In genomic region chr20:63121246-63121645, GRCh38 we compare ENCODE assay signal across 17 cellular contexts.
"Had no signal": no experiment of that assay in that cellular context is flagged by ENCODE, and none has a peak within 500 bp of the region (broad histone marks: within the 10 kb centered on the region; RNA-seq: fewer than 3 reads in every experiment).

No MANE protein-coding gene starts in this region.

- FAIRE-seq: colon had no signal

- H3K4me1 ChIP-seq: left lung, parathyroid adenoma had no signal

- H3K4me3 ChIP-seq: dorsolateral prefrontal cortex, left lung had no signal

- H3K27ac ChIP-seq: dorsolateral prefrontal cortex, left lung, neutrophil, parathyroid adenoma had no signal

- H3K9me3 ChIP-seq: left lung, neutrophil, SK-N-SH had no signal

- DNase-seq: activated CD4-positive, alpha-beta T cell treated with anti-CD3 and anti-CD28 coated beads, Interleukin-2, amount 50 U/mL, for 48 hours; activated T-cell treated with anti-CD3 and anti-CD28 coated beads, Interleukin-2, amount 50 U/mL, for 1 hour; caudate nucleus; hypothalamus; mesenchymal stem cell; naive thymus-derived CD4-positive, alpha-beta T cell; SK-N-SH; stimulated activated naive CD8-positive, alpha-beta T cell treated with anti-CD3 and anti-CD28 coated beads, Interleukin-15, Interleukin-2, amounts not matched to agents 100 U/mL and 50 U/mL, for 24 hours; T-cell; trophoblast cell had no signal

- ATAC-seq: activated CD4-positive, alpha-beta T cell treated with anti-CD3 and anti-CD28 coated beads for 36 hours; left lung; naive thymus-derived CD4-positive, alpha-beta T cell; stimulated activated naive CD8-positive, alpha-beta T cell treated with anti-CD3 and anti-CD28 coated beads, Interleukin-15, Interleukin-2, amounts not matched to agents 100 U/mL and 50 U/mL, for 24 hours; T-cell; WTC11 had no signal

- H3K36me3 ChIP-seq: left lung, neutrophil had no signal
